ENCODE assay signal across 2 cellular contexts in the genomic region with DNA sequence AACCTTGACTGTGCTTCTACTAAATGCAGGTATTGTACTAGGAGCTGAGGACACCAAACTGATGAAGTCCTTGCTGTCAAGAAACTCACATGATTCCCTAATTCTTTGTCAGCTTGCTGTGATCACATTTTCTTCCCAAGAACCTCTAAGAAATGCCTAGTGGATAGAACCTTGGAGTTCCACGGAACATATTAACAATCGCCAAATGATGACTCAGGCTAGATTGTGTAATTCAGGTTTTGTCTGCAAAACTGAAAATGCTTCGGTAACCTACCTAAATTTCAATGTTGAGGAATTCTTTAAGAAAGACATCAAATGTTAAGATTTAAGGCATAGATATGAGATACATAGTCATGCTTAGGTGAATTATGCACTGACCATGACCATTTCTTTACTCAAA.
A peak's percentile ranks its signal among the peaks of the same experiment; 100 is the strongest.
TF ChIP-seq lines count a peak whose summit lies in the region.

No MANE protein-coding gene starts in this region.

TF ChIP-seq in IMR-90, 13 proteins besides CTCF, POLR2A, EP300 and RAD21:
- TF ChIP-seq BHLHE40 (IDR thresholded peaks at IDR 0.05; ENCODE audit: low read depth, low read length), result no peak
- TF ChIP-seq NFE2L2 (IDR thresholded peaks at IDR 0.05; ENCODE audit: low read depth, low read length), result no peak
- peak; percentile 54; the same call in 1 of the 2 replicates for TF ChIP-seq MAFK (IDR thresholded peaks at IDR 0.05; ENCODE audit: low read depth, low read length)
- no peak for TF ChIP-seq RCOR1 (IDR thresholded peaks at IDR 0.05; ENCODE audit: insufficient replicate concordance, low read length)
- TF ChIP-seq RFX5 (IDR thresholded peaks at IDR 0.05; ENCODE audit: low read depth, low read length), result no peak
- peak; percentile 96 for TF ChIP-seq CEBPB (IDR thresholded peaks at IDR 0.05; ENCODE audit: low read depth, low read length)
- TF ChIP-seq MXI1 (IDR thresholded peaks at IDR 0.05; ENCODE audit: borderline replicate concordance, low read depth, low read length), result no peak
- TF ChIP-seq FOS (IDR thresholded peaks at IDR 0.05; ENCODE audit: low read depth, low read length), result peak; percentile 61; the same call in 1 of the 2 replicates
- TF ChIP-seq USF2 (IDR thresholded peaks at IDR 0.05; ENCODE audit: low read depth, low read length), result no peak
- no peak for TF ChIP-seq MAZ (IDR thresholded peaks at IDR 0.05; ENCODE audit: borderline replicate concordance, low read depth, low read length)
- TF ChIP-seq SMC3 (IDR thresholded peaks at IDR 0.05; ENCODE audit: low read depth, low read length), result no peak
- TF ChIP-seq CHD1 (IDR thresholded peaks at IDR 0.05; ENCODE audit: low read depth, low read length), result no peak
- TF ChIP-seq, protein P1, sequence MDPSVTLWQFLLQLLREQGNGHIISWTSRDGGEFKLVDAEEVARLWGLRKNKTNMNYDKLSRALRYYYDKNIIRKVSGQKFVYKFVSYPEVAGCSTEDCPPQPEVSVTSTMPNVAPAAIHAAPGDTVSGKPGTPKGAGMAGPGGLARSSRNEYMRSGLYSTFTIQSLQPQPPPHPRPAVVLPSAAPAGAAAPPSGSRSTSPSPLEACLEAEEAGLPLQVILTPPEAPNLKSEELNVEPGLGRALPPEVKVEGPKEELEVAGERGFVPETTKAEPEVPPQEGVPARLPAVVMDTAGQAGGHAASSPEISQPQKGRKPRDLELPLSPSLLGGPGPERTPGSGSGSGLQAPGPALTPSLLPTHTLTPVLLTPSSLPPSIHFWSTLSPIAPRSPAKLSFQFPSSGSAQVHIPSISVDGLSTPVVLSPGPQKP (IDR thresholded peaks at IDR 0.05; ENCODE audit: borderline replicate concordance, low read depth, low read length), result no peak

TF ChIP-seq in K562, 482 proteins besides CTCF, POLR2A, EP300 and RAD21:
- no peak for TF ChIP-seq SIN3A (IDR thresholded peaks at IDR 0.05; ENCODE audit: borderline replicate concordance in 2 of 2, control insufficient read depth in 1 of 2, low read depth in 2 of 2, low read length in 2 of 2)
- TF ChIP-seq FOXA1 (IDR thresholded peaks at IDR 0.05; ENCODE audit: borderline replicate concordance), result no peak
- TF ChIP-seq SIN3B (IDR thresholded peaks at IDR 0.05; ENCODE audit: low read depth), result no peak
- no peak for TF ChIP-seq ZNF408 (CRISPR knock-in tag; IDR thresholded peaks at IDR 0.05; ENCODE audit: low read depth)
- TF ChIP-seq HMGN3 (IDR thresholded peaks at IDR 0.05; ENCODE audit: borderline replicate concordance, extremely low read depth, insufficient read length, low read depth, low read length), result no peak
- TF ChIP-seq POLR2AphosphoS5 (IDR thresholded peaks at IDR 0.05; ENCODE audit: control insufficient read depth, insufficient read depth, low read depth, low read length), result no peak
- no peak for TF ChIP-seq TCF7 (IDR thresholded peaks at IDR 0.05; ENCODE audit: borderline replicate concordance)
- TF ChIP-seq, protein P2, sequence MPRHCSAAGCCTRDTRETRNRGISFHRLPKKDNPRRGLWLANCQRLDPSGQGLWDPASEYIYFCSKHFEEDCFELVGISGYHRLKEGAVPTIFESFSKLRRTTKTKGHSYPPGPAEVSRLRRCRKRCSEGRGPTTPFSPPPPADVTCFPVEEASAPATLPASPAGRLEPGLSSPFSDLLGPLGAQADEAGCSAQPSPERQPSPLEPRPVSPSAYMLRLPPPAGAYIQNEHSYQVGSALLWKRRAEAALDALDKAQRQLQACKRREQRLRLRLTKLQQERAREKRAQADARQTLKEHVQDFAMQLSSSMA (CRISPR knock-in tag; IDR thresholded peaks at IDR 0.05), result no peak
- TF ChIP-seq PTTG1 (tag; IDR thresholded peaks at IDR 0.05; ENCODE audit: low read depth), result 0 out of 2 replicates have a peak, but pooled peaks have one; percentile 26
- no peak for TF ChIP-seq ZNF444 (CRISPR knock-in tag; IDR thresholded peaks at IDR 0.05)
- no peak for TF ChIP-seq MAZ (CRISPR knock-in tag; conservative IDR thresholded peaks at IDR 0.05 in 1 of 2, IDR thresholded peaks at IDR 0.05 in 1 of 2)
- TF ChIP-seq PHF8 (IDR thresholded peaks at IDR 0.05; ENCODE audit: borderline replicate concordance, low read length), result no peak
- TF ChIP-seq CEBPB (tag; IDR thresholded peaks at IDR 0.05), result peak; percentile 94
- TF ChIP-seq, protein P3, sequence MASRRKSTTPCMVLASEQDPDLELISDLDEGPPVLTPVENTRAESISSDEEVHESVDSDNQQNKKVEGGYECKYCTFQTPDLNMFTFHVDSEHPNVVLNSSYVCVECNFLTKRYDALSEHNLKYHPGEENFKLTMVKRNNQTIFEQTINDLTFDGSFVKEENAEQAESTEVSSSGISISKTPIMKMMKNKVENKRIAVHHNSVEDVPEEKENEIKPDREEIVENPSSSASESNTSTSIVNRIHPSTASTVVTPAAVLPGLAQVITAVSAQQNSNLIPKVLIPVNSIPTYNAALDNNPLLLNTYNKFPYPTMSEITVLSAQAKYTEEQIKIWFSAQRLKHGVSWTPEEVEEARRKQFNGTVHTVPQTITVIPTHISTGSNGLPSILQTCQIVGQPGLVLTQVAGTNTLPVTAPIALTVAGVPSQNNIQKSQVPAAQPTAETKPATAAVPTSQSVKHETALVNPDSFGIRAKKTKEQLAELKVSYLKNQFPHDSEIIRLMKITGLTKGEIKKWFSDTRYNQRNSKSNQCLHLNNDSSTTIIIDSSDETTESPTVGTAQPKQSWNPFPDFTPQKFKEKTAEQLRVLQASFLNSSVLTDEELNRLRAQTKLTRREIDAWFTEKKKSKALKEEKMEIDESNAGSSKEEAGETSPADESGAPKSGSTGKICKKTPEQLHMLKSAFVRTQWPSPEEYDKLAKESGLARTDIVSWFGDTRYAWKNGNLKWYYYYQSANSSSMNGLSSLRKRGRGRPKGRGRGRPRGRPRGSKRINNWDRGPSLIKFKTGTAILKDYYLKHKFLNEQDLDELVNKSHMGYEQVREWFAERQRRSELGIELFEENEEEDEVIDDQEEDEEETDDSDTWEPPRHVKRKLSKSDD (conservative IDR thresholded peaks at IDR 0.05; ENCODE audit: low read length), result no peak
- TF ChIP-seq TFE3 (CRISPR knock-in tag; IDR thresholded peaks at IDR 0.05), result no peak
- TF ChIP-seq MAFK (IDR thresholded peaks at IDR 0.05; ENCODE audit: low read length), result peak; percentile 29; the same call in 1 of the 2 replicates
- TF ChIP-seq BCOR (IDR thresholded peaks at IDR 0.05), result no peak
- TF ChIP-seq FIP1L1 (IDR thresholded peaks at IDR 0.05; ENCODE audit: low read depth, low read length, poor library complexity, severe bottlenecking), result no peak
- no peak for TF ChIP-seq E4F1 (CRISPR knock-in tag; IDR thresholded peaks at IDR 0.05; ENCODE audit: borderline replicate concordance)
- no peak for TF ChIP-seq PHB (CRISPR knock-in tag; IDR thresholded peaks at IDR 0.05)
- no peak for TF ChIP-seq TBL1XR1 (IDR thresholded peaks at IDR 0.05; ENCODE audit: low read length in 2 of 2)
- TF ChIP-seq TCF15 (CRISPR knock-in tag; IDR thresholded peaks at IDR 0.05), result no peak
- TF ChIP-seq ZNF316 (IDR thresholded peaks at IDR 0.05), result peak; percentile 48; the same call in 1 of the 2 replicates
- TF ChIP-seq RB1 (IDR thresholded peaks at IDR 0.05; ENCODE audit: low read depth), result no peak
- no peak for TF ChIP-seq ADNP (tag; IDR thresholded peaks at IDR 0.05)
- TF ChIP-seq, protein P4, sequence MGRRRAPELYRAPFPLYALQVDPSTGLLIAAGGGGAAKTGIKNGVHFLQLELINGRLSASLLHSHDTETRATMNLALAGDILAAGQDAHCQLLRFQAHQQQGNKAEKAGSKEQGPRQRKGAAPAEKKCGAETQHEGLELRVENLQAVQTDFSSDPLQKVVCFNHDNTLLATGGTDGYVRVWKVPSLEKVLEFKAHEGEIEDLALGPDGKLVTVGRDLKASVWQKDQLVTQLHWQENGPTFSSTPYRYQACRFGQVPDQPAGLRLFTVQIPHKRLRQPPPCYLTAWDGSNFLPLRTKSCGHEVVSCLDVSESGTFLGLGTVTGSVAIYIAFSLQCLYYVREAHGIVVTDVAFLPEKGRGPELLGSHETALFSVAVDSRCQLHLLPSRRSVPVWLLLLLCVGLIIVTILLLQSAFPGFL (CRISPR knock-in tag; IDR thresholded peaks at IDR 0.05), result no peak
- peak; percentile 24; the same call in 1 of the 2 replicates for TF ChIP-seq NFE2 (IDR thresholded peaks at IDR 0.05; ENCODE audit: low read depth)
- TF ChIP-seq, protein P5, sequence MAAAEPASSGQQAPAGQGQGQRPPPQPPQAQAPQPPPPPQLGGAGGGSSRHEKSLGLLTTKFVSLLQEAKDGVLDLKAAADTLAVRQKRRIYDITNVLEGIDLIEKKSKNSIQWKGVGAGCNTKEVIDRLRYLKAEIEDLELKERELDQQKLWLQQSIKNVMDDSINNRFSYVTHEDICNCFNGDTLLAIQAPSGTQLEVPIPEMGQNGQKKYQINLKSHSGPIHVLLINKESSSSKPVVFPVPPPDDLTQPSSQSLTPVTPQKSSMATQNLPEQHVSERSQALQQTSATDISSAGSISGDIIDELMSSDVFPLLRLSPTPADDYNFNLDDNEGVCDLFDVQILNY (CRISPR knock-in tag; IDR thresholded peaks at IDR 0.05), result no peak
- TF ChIP-seq HCFC1 (IDR thresholded peaks at IDR 0.05; ENCODE audit: low read depth, low read length), result no peak
- TF ChIP-seq KAT7 (CRISPR knock-in tag; IDR thresholded peaks at IDR 0.05; ENCODE audit: borderline replicate concordance), result no peak
- no peak for TF ChIP-seq MXD1 (CRISPR knock-in tag; IDR thresholded peaks at IDR 0.05; ENCODE audit: borderline replicate concordance, poor library complexity, severe bottlenecking)
- 0 out of 2 replicates have a peak, but pooled peaks have one; percentile 46 for TF ChIP-seq JUN (IDR thresholded peaks at IDR 0.05; ENCODE audit: borderline replicate concordance, low read depth, low read length)
- TF ChIP-seq JUN (CRISPR knock-in tag; IDR thresholded peaks at IDR 0.05; ENCODE audit: borderline replicate concordance), result no peak
- no peak for TF ChIP-seq ZBTB5 (IDR thresholded peaks at IDR 0.05)
- TF ChIP-seq PCBP1 (IDR thresholded peaks at IDR 0.05; ENCODE audit: low read depth, low read length, poor library complexity, severe bottlenecking), result no peak
- no peak for TF ChIP-seq KDM2B (CRISPR knock-in tag; IDR thresholded peaks at IDR 0.05)
- no peak for TF ChIP-seq ZNF507 (tag; conservative IDR thresholded peaks at IDR 0.05)
- no peak for TF ChIP-seq LCOR (CRISPR knock-in tag; IDR thresholded peaks at IDR 0.05)
- TF ChIP-seq JUNB (CRISPR knock-in tag; conservative IDR thresholded peaks at IDR 0.05), result no peak
- TF ChIP-seq CEBPG (CRISPR knock-in tag; IDR thresholded peaks at IDR 0.05), result peak; percentile 38; the same call in 1 of the 2 replicates
- peak; percentile 73 to 78; a peak in 3 of 4 replicates for TF ChIP-seq CEBPG (tag; conservative IDR thresholded peaks at IDR 0.05 in 1 of 2, IDR thresholded peaks at IDR 0.05 in 1 of 2)
- TF ChIP-seq JUND (IDR thresholded peaks at IDR 0.05; ENCODE audit: borderline replicate concordance, low read depth, low read length), result peak; percentile 77; the same call in 1 of the 2 replicates
- TF ChIP-seq JUND (tag; IDR thresholded peaks at IDR 0.05; ENCODE audit: borderline replicate concordance, low read depth, low read length), result no peak; the same call in 2 of the 3 replicates
- TF ChIP-seq ZNF121 (CRISPR knock-in tag; conservative IDR thresholded peaks at IDR 0.05), result no peak
- TF ChIP-seq CTBP1 (IDR thresholded peaks at IDR 0.05; ENCODE audit: borderline replicate concordance), result no peak
- TF ChIP-seq MECOM (CRISPR knock-in tag; IDR thresholded peaks at IDR 0.05), result 0 out of 2 replicates have a peak, but pooled peaks have one; percentile 11
